ENCODE assay signal across 1 cellular context in genomic region chr4:55381502-55381901, GRCh38.
TF ChIP-seq lines count a peak whose summit lies in the region.

No MANE protein-coding gene starts in this region.

TF ChIP-seq in HepG2, 621 proteins besides CTCF, POLR2A, EP300 and RAD21:
- TF ChIP-seq MAX (IDR thresholded peaks at IDR 0.05) (peak; percentile 45), ZFX (CRISPR knock-in tag; IDR thresholded peaks at IDR 0.05; ENCODE audit: low read depth) (0 out of 2 replicates have a peak, but pooled peaks have one; percentile 19), HNF4A (CRISPR knock-in tag; IDR thresholded peaks at IDR 0.05) (peak; percentile 28; the same call in 1 of the 2 replicates), ZBTB34 (CRISPR knock-in tag; IDR thresholded peaks at IDR 0.05) (no peak), ZNF292 (CRISPR knock-in tag; IDR thresholded peaks at IDR 0.05; ENCODE audit: borderline replicate concordance, low read depth) (peak; percentile 40; the same call in 1 of the 2 replicates), MIER2 (CRISPR knock-in tag; IDR thresholded peaks at IDR 0.05) (no peak), RFX1 (IDR thresholded peaks at IDR 0.05) (no peak), ARHGAP35 (CRISPR knock-in tag; IDR thresholded peaks at IDR 0.05; ENCODE audit: borderline replicate concordance) (no peak), ZBTB39 (CRISPR knock-in tag; IDR thresholded peaks at IDR 0.05) (peak; percentile 57; the same call in 1 of the 2 replicates), ZNF687 (CRISPR knock-in tag; IDR thresholded peaks at IDR 0.05) (peak; percentile 47)
